ENCODE assay signal across 8 cellular contexts in genomic region chr2:237421542-237422047, GRCh38. TPM values are rescaled to one million over a fixed set of nuclear protein-coding genes. Genes with fewer than 3 reads are reported as not detected.
DNase-seq lines count a peak whose midpoint lies in the region; ATAC-seq, FAIRE-seq and TF ChIP-seq lines count a peak whose summit lies in the region.

No MANE protein-coding gene starts in this region.

- H3K4me3 Mint-ChIP-seq in chondrocyte (ENCODE audit: unreplicated experiment), result peak overlapping the region; percentile 38

- peak; percentile 90 for TF ChIP-seq CTCF in chondrocyte (IDR thresholded peaks at IDR 0.05)
- TF ChIP-seq CTCF in HepG2 (CRISPR knock-in tag; IDR thresholded peaks at IDR 0.05), result peak; percentile 69

- no peak overlapping the region for H3K9ac ChIP-seq in HepG2 (ENCODE audit: insufficient read depth, low read depth, low read length)

- no peak for TF ChIP-seq POLR2A in HepG2 (IDR thresholded peaks at IDR 0.05; ENCODE audit: insufficient read depth in 1 of 2, low read depth in 2 of 2, low read length in 2 of 2)

- H3K79me2 ChIP-seq in HepG2 (ENCODE audit: insufficient read depth, low read length), result no peaks in the 10 kb centered on the region

- peaks cover 1 to 53% of the 10 kb centered on the region in 2 experiments; a peak in 3 of 5 replicates for H3K27me3 ChIP-seq in HepG2 (ENCODE audit: control insufficient read depth in 1 of 2, insufficient read depth in 2 of 2, low read length in 2 of 2)

- peak; percentile 40 for TF ChIP-seq RAD21 in HepG2 (CRISPR knock-in tag; IDR thresholded peaks at IDR 0.05)

- peak; percentile 60 for FAIRE-seq in HepG2 (lab: Jason Lieb, UNC)

- H3K4me3 ChIP-seq in HepG2 (replicated peaks in 1 of 3; ENCODE audit: insufficient read depth in 1 of 3, low read depth in 2 of 3, low read length in 3 of 3), result no peak overlapping the region

- peak; percentile 80 for DNase-seq in A172 (ENCODE audit: low spot score)
- peak; percentile 23 for DNase-seq in GM19240 (ENCODE audit: insufficient read length, low spot score)
- DNase-seq in NCI-H2196 treated with DMSO at 0.1 percent for 48 hours (lab: John Stamatoyannopoulos, UW; ENCODE audit: unreplicated experiment), result peak; percentile 72
- DNase-seq in activated CD4-positive, alpha-beta T cell treated with anti-CD3 and anti-CD28 coated beads for 1 hour, result peak; percentile 69
- DNase-seq in chondrocyte (ENCODE audit: low spot score), result no peak
- DNase-seq in HepG2 (ENCODE audit: low spot score), result peak; percentile 51
- peak; percentile 75 for DNase-seq in stimulated activated CD4-positive, alpha-beta T cell treated with anti-CD3 and anti-CD28 coated beads, Interleukin-2, amount 100 ng/mL, for 4 hours (ENCODE audit: low read depth)
- no peak for DNase-seq in NCI-H128 (lab: John Stamatoyannopoulos, UW; ENCODE audit: unreplicated experiment)

- no peaks in the 10 kb centered on the region for H3K9me3 Mint-ChIP-seq in chondrocyte (ENCODE audit: low read depth)

- peaks cover 19% of the 10 kb centered on the region for H3K4me1 Mint-ChIP-seq in chondrocyte (ENCODE audit: low read depth)

- in situ Hi-C loops in HepG2 (cut with HindIII; ENCODE audit: extremely low pct_ligation_motif_present, low pct_unique_long_range_greater_than_20kb), result no loop called here

- 12% methylated on average over 20 of the region's 20 CpGs for WGBS in HepG2 (ENCODE audit: low lambda C conversion rate)

- H3K36me3 Mint-ChIP-seq in chondrocyte (ENCODE audit: low read depth), result no peaks in the 10 kb centered on the region

- intact Hi-C loops in HepG2 (cut with micrococcal nuclease; ENCODE audit: unreplicated experiment), result loop anchor here (2.0 kb wide), 1 partner anchor 151 kb away; no protein-coding TSS in a partner anchor

- no peaks in the 10 kb centered on the region for H3K27me3 Mint-ChIP-seq in chondrocyte (ENCODE audit: low read depth)

- TF ChIP-seq EP300 in HepG2 (IDR thresholded peaks at IDR 0.05; ENCODE audit: low read depth in 2 of 2, low read length in 2 of 2) (no peak), HepG2 (CRISPR knock-in tag; IDR thresholded peaks at IDR 0.05; ENCODE audit: borderline replicate concordance) (no peak)

- H4K20me1 ChIP-seq in HepG2 (ENCODE audit: insufficient read depth, low read length), result no peaks in the 10 kb centered on the region

- H2AFZ ChIP-seq in HepG2 (ENCODE audit: low read length), result no peak overlapping the region

- CTCF ChIA-PET in HepG2 (lab: Yijun Ruan, JAX; ENCODE audit: low intra/inter-chr PET ratio, low total read pairs), result no interaction called here

- H3K4me2 ChIP-seq in HepG2 (ENCODE audit: low read depth, low read length), result peak overlapping the region; percentile 55

- peaks cover 7% of the 10 kb centered on the region for H3K4me1 ChIP-seq in HepG2 (ENCODE audit: insufficient read depth, low read length)

- H3K9me3 ChIP-seq in HepG2 (ENCODE audit: low read length), result no peaks in the 10 kb centered on the region

- POLR2A ChIA-PET in HepG2 (lab: Yijun Ruan, JAX), result no interaction called here

- no peaks in the 10 kb centered on the region for H3K36me3 ChIP-seq in HepG2 (replicated peaks in 1 of 2; ENCODE audit: control insufficient read depth in 1 of 2, insufficient read depth in 2 of 2, low read length in 2 of 2)

- H3K27ac ChIP-seq in HepG2 (ENCODE audit: extremely low read length, insufficient read depth, low read length), result no peak overlapping the region

- ATAC-seq in HepG2, result peak; percentile 92

- BruUV-seq in HepG2 (replicated peaks; lab: Mats Ljungman, UMichigan), result no TSS peak

- H3K27ac Mint-ChIP-seq in chondrocyte (ENCODE audit: unreplicated experiment), result peak overlapping the region; percentile 54

TF ChIP-seq in HepG2, 621 proteins besides CTCF, POLR2A, EP300 and RAD21 (continues in another document):
- TF ChIP-seq UBTF (CRISPR knock-in tag; IDR thresholded peaks at IDR 0.05) (no peak), ZBTB14 (CRISPR knock-in tag; IDR thresholded peaks at IDR 0.05) (no peak), ZNF773 (CRISPR knock-in tag; IDR thresholded peaks at IDR 0.05; ENCODE audit: borderline replicate concordance) (no peak), NR3C1 (CRISPR knock-in tag; IDR thresholded peaks at IDR 0.05) (no peak), ARID3A (IDR thresholded peaks at IDR 0.05; ENCODE audit: low read depth, low read length) (no peak), CENPT (CRISPR knock-in tag; IDR thresholded peaks at IDR 0.05; ENCODE audit: low read depth) (no peak), SMARCC2 (IDR thresholded peaks at IDR 0.05) (no peak)

RNA-seq across cellular contexts. Expression of gene COL6A3, which starts 7.6 kb away (rescaled TPM):
- 2.5 and 4.8 TPM in 2 replicates for total RNA-seq in A172 (2014; rRNA removed; shearing (Covaris generic))
- total RNA-seq in chondrocyte (250 to 264 TPM (median 264 TPM) in 3 replicates), HepG2 (2016; rRNA removed; fragmentation: Illumina TruSeq; extraction: Trizol) (not detected in 2 replicates)
- total RNA-seq in HepG2 (2016; cell fraction: cytosol; rRNA removed; fragmentation: Illumina TruSeq; extraction: Trizol; ENCODE audit: low read depth), result not detected in 2 replicates
- not detected in 2 replicates for total RNA-seq in HepG2 (2016; cell fraction: insoluble cytoplasmic fraction; rRNA removed; fragmentation: Illumina TruSeq; extraction: Trizol)
- not detected in 2 replicates for total RNA-seq in HepG2 (2016; cell fraction: membrane; rRNA removed; fragmentation: Illumina TruSeq; extraction: Trizol)
- not detected in 2 replicates for total RNA-seq in HepG2 (2016; cell fraction: nucleus; rRNA removed; fragmentation: Illumina TruSeq; extraction: Trizol)
- polyA plus RNA-seq in HepG2 (2011; rRNA removed), result 0.01 and 0.03 TPM in 2 replicates
- polyA plus RNA-seq in HepG2 (2011; cell fraction: cytosol; rRNA removed), result under 0.01 and 0.01 TPM in 2 replicates
- 0.10 and 0.12 TPM in 2 replicates for polyA plus RNA-seq in HepG2 (2011; cell fraction: nucleus; rRNA removed)
- polyA plus RNA-seq in HepG2 (2012), result 0.09 TPM in 1 of 2 replicates, not detected in the other
- polyA plus RNA-seq in HepG2 (2016; cell fraction: cytosol; fragmentation: Illumina TruSeq; extraction: Trizol; ENCODE audit: low read depth), result not detected in 2 replicates
- not detected in 2 replicates for polyA plus RNA-seq in HepG2 (2016; cell fraction: insoluble cytoplasmic fraction; fragmentation: Illumina TruSeq; extraction: Trizol; ENCODE audit: low read depth)
- polyA plus RNA-seq in HepG2 (2016; cell fraction: membrane; fragmentation: Illumina TruSeq; extraction: Trizol; ENCODE audit: low read depth), result not detected in 2 replicates
- polyA plus RNA-seq in HepG2 (2016; cell fraction: nucleus; fragmentation: Illumina TruSeq; extraction: Trizol; ENCODE audit: insufficient read depth, low read depth), result not detected in 2 replicates
- 0.02 and 0.06 TPM in 2 replicates for polyA minus RNA-seq in HepG2 (2011; rRNA and poly(A)+ RNA removed; ENCODE audit: low replicate concordance)
- polyA minus RNA-seq in HepG2 (2011; cell fraction: cytosol; rRNA and poly(A)+ RNA removed), result not detected in 2 replicates
- polyA minus RNA-seq in HepG2 (2011; cell fraction: nucleus; rRNA and poly(A)+ RNA removed), result under 0.01 TPM in 1 of 2 replicates, not detected in the other

Comparison
In these comparisons a context has a peak if more than half of its experiments do, and no peak if none do; other contexts are left out.
1. DNase-seq: peak in A172 (single experiment), GM19240 (single experiment), NCI-H2196 treated with DMSO at 0.1 percent for 48 hours (single experiment), activated CD4-positive, alpha-beta T cell treated with anti-CD3 and anti-CD28 coated beads for 1 hour (single experiment), HepG2 (single experiment) and stimulated activated CD4-positive, alpha-beta T cell treated with anti-CD3 and anti-CD28 coated beads, Interleukin-2, amount 100 ng/mL, for 4 hours (single experiment); none in chondrocyte (single experiment) and NCI-H128 (single experiment).
2. RNA of gene COL6A3, which starts 7.6 kb away (total RNA-seq): 250 to 264 TPM in chondrocyte; 2.5 to 4.8 TPM in A172 and not detected in HepG2; every median in the first group is over 10 times any median in the second.